1 cellular context compared by ENCODE assay signal in the genomic region with DNA sequence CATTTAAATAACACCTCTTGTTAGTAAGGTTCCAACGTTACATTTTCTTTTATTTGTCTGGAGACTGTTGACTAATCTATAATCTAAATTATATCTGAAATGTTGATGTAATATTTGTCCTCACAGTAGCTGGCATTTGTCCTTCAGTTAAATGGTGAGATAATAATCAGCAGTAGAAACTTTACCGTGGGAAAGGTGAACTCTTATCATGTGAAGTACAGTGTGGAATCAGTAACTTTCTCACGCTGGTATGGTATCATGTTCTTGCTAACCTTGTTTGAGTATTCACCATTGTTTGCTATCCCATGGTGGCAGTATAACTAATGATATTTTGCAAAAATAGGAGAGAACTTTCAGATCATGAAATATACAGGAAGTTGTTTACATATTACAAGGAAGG.
TF ChIP-seq lines count a peak whose summit lies in the region.

No MANE protein-coding gene starts in this region.

TF ChIP-seq in GM23338, 12 proteins besides CTCF, POLR2A, EP300 and RAD21 (continued from another document):
- TF ChIP-seq, protein P1, sequence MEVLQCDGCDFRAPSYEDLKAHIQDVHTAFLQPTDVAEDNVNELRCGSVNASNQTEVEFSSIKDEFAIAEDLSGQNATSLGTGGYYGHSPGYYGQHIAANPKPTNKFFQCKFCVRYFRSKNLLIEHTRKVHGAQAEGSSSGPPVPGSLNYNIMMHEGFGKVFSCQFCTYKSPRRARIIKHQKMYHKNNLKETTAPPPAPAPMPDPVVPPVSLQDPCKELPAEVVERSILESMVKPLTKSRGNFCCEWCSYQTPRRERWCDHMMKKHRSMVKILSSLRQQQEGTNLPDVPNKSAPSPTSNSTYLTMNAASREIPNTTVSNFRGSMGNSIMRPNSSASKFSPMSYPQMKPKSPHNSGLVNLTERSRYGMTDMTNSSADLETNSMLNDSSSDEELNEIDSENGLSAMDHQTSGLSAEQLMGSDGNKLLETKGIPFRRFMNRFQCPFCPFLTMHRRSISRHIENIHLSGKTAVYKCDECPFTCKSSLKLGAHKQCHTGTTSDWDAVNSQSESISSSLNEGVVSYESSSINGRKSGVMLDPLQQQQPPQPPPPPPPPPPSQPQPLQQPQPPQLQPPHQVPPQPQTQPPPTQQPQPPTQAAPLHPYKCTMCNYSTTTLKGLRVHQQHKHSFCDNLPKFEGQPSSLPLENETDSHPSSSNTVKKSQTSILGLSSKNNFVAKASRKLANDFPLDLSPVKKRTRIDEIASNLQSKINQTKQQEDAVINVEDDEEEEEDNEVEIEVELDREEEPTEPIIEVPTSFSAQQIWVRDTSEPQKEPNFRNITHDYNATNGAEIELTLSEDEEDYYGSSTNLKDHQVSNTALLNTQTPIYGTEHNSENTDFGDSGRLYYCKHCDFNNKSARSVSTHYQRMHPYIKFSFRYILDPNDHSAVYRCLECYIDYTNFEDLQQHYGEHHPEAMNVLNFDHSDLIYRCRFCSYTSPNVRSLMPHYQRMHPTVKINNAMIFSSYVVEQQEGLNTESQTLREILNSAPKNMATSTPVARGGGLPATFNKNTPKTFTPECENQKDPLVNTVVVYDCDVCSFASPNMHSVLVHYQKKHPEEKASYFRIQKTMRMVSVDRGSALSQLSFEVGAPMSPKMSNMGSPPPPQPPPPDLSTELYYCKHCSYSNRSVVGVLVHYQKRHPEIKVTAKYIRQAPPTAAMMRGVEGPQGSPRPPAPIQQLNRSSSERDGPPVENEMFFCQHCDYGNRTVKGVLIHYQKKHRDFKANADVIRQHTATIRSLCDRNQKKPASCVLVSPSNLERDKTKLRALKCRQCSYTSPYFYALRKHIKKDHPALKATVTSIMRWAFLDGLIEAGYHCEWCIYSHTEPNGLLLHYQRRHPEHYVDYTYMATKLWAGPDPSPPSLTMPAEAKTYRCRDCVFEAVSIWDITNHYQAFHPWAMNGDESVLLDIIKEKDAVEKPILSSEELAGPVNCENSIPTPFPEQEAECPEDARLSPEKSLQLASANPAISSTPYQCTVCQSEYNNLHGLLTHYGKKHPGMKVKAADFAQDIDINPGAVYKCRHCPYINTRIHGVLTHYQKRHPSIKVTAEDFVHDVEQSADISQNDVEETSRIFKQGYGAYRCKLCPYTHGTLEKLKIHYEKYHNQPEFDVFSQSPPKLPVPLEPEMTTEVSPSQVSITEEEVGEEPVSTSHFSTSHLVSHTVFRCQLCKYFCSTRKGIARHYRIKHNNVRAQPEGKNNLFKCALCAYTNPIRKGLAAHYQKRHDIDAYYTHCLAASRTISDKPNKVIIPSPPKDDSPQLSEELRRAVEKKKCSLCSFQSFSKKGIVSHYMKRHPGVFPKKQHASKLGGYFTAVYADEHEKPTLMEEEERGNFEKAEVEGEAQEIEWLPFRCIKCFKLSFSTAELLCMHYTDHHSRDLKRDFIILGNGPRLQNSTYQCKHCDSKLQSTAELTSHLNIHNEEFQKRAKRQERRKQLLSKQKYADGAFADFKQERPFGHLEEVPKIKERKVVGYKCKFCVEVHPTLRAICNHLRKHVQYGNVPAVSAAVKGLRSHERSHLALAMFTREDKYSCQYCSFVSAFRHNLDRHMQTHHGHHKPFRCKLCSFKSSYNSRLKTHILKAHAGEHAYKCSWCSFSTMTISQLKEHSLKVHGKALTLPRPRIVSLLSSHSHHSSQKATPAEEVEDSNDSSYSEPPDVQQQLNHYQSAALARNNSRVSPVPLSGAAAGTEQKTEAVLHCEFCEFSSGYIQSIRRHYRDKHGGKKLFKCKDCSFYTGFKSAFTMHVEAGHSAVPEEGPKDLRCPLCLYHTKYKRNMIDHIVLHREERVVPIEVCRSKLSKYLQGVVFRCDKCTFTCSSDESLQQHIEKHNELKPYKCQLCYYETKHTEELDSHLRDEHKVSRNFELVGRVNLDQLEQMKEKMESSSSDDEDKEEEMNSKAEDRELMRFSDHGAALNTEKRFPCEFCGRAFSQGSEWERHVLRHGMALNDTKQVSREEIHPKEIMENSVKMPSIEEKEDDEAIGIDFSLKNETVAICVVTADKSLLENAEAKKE (CRISPR knock-in tag; IDR thresholded peaks at IDR 0.05) = no peak
- TF ChIP-seq EZH2 (IDR thresholded peaks at IDR 0.05; ENCODE audit: low read depth, unreplicated experiment) (no peak), STAT1 (IDR thresholded peaks at IDR 0.05; ENCODE audit: unreplicated experiment) (no peak), POLR2AphosphoS5 (IDR thresholded peaks at IDR 0.05; ENCODE audit: low read depth) (no peak), EZH2phosphoT487 (IDR thresholded peaks at IDR 0.05; ENCODE audit: unreplicated experiment) (no peak), CREB1 (CRISPR knock-in tag; IDR thresholded peaks at IDR 0.05; ENCODE audit: low read depth) (no peak), NANOG (IDR thresholded peaks at IDR 0.05; ENCODE audit: borderline replicate concordance) (no peak), JUNB (IDR thresholded peaks at IDR 0.05; ENCODE audit: unreplicated experiment) (no peak), ZNF114 (CRISPR knock-in tag; IDR thresholded peaks at IDR 0.05) (no peak)
- TF ChIP-seq, protein P2, sequence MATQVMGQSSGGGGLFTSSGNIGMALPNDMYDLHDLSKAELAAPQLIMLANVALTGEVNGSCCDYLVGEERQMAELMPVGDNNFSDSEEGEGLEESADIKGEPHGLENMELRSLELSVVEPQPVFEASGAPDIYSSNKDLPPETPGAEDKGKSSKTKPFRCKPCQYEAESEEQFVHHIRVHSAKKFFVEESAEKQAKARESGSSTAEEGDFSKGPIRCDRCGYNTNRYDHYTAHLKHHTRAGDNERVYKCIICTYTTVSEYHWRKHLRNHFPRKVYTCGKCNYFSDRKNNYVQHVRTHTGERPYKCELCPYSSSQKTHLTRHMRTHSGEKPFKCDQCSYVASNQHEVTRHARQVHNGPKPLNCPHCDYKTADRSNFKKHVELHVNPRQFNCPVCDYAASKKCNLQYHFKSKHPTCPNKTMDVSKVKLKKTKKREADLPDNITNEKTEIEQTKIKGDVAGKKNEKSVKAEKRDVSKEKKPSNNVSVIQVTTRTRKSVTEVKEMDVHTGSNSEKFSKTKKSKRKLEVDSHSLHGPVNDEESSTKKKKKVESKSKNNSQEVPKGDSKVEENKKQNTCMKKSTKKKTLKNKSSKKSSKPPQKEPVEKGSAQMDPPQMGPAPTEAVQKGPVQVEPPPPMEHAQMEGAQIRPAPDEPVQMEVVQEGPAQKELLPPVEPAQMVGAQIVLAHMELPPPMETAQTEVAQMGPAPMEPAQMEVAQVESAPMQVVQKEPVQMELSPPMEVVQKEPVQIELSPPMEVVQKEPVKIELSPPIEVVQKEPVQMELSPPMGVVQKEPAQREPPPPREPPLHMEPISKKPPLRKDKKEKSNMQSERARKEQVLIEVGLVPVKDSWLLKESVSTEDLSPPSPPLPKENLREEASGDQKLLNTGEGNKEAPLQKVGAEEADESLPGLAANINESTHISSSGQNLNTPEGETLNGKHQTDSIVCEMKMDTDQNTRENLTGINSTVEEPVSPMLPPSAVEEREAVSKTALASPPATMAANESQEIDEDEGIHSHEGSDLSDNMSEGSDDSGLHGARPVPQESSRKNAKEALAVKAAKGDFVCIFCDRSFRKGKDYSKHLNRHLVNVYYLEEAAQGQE (IDR thresholded peaks at IDR 0.05; ENCODE audit: unreplicated experiment) = no peak
- TF ChIP-seq, protein P3, sequence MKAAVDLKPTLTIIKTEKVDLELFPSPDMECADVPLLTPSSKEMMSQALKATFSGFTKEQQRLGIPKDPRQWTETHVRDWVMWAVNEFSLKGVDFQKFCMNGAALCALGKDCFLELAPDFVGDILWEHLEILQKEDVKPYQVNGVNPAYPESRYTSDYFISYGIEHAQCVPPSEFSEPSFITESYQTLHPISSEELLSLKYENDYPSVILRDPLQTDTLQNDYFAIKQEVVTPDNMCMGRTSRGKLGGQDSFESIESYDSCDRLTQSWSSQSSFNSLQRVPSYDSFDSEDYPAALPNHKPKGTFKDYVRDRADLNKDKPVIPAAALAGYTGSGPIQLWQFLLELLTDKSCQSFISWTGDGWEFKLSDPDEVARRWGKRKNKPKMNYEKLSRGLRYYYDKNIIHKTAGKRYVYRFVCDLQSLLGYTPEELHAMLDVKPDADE (IDR thresholded peaks at IDR 0.05) = no peak
TF ChIP-seq in GM23338: peak in this region for 0.
